ENCODE assay signal across 8 cellular contexts in the genomic region with DNA sequence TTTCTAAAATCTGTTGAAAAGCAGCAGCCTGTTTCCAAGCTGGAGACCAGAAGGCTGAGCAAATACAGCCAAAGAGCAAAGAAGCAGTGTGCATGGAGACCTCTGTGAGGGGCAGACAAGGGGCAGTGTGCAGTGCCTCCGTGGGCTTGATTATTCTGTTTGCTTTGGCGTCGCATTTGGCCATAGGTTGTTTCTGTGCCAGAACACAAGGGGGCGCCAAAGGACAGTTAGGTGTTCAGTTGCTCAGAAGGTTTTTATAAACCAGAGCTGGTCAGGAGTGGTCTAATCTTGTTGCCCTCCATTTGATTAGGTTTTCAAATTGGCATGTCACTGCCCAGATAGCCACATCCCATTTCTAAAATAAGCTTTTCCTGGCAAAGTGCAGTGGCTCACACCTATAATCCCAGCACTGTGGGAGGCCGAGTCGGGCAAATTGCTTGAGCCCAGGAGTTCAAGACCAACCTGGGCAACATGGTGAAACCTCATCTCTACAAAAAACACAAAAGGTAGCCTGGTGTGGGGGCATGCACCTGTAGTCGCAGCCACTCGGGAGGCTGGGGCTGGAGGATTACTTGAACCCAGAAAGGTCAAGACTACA. TPM values are rescaled to one million over a fixed set of nuclear protein-coding genes. Genes with fewer than 3 reads are reported as not detected.
A peak's percentile ranks its signal among the peaks of the same experiment; 100 is the strongest.
DNase-seq lines count a peak whose midpoint lies in the region; FAIRE-seq and TF ChIP-seq lines count a peak whose summit lies in the region.

No MANE protein-coding gene starts in this region.

- FAIRE-seq in urothelium cell line (lab: Jason Lieb, UNC) = no peak

- no peak overlapping the region for H3K27ac ChIP-seq in Karpas-422 (ENCODE audit: low read length)

- H3K9me3 Mint-ChIP-seq in activated naive CD4-positive, alpha-beta T cell treated with anti-CD3 and anti-CD28 coated beads, Interleukin-2, amount 10 ng/mL, durations not matched to agents 7 days and 5 days = no peaks in the 10 kb centered on the region
- H3K9me3 Mint-ChIP-seq in glutamatergic neuron (ENCODE audit: unreplicated experiment) (peaks cover 3% of the 10 kb centered on the region), progenitor cell of endocrine pancreas (ENCODE audit: low read depth) (no peaks in the 10 kb centered on the region)

- H4K20me1 ChIP-seq in Karpas-422 (ENCODE audit: insufficient read depth, low read depth, low read length) = no peaks in the 10 kb centered on the region

- no peaks in the 10 kb centered on the region for H3K27me3 Mint-ChIP-seq in activated naive CD4-positive, alpha-beta T cell treated with anti-CD3 and anti-CD28 coated beads, Interleukin-2, amount 10 ng/mL, durations not matched to agents 7 days and 5 days
- no peaks in the 10 kb centered on the region for H3K27me3 Mint-ChIP-seq in glutamatergic neuron (ENCODE audit: unreplicated experiment)
- H3K27me3 Mint-ChIP-seq in progenitor cell of endocrine pancreas = no peaks in the 10 kb centered on the region

- no peaks in the 10 kb centered on the region for H3K36me3 ChIP-seq in Karpas-422 (ENCODE audit: insufficient read depth, low read length)

- peak; percentile 24 for DNase-seq in NCI-H2107 treated with DMSO at 0.1 percent for 48 hours (lab: John Stamatoyannopoulos, UW; ENCODE audit: unreplicated experiment)
- DNase-seq in NCI-H2107 (lab: John Stamatoyannopoulos, UW) = no peak
- DNase-seq in Karpas-422 = peak; percentile 86
- peak; percentile 70 for DNase-seq in SK-N-DZ (ENCODE audit: low spot score)
- DNase-seq in activated naive CD4-positive, alpha-beta T cell treated with anti-CD3 and anti-CD28 coated beads, Interleukin-2, amount 10 ng/mL, durations not matched to agents 7 days and 5 days = peak; percentile 82
- peak; percentile 88 for DNase-seq in glutamatergic neuron
- peak; percentile 74 for DNase-seq in progenitor cell of endocrine pancreas (ENCODE audit: low spot score, unreplicated experiment)
- DNase-seq in urothelium cell line (ENCODE audit: low spot score) = peak; percentile 63

- H3K27ac Mint-ChIP-seq in activated naive CD4-positive, alpha-beta T cell treated with anti-CD3 and anti-CD28 coated beads, Interleukin-2, amount 10 ng/mL, durations not matched to agents 7 days and 5 days = no peak overlapping the region
- H3K27ac Mint-ChIP-seq in glutamatergic neuron (ENCODE audit: unreplicated experiment) (no peak overlapping the region), progenitor cell of endocrine pancreas (no peak overlapping the region)

- H3K4me3 Mint-ChIP-seq in activated naive CD4-positive, alpha-beta T cell treated with anti-CD3 and anti-CD28 coated beads, Interleukin-2, amount 10 ng/mL, durations not matched to agents 7 days and 5 days = no peak overlapping the region
- H3K4me3 Mint-ChIP-seq in glutamatergic neuron (ENCODE audit: unreplicated experiment) = no peak overlapping the region
- no peak overlapping the region for H3K4me3 Mint-ChIP-seq in progenitor cell of endocrine pancreas (ENCODE audit: low read depth)

- no peak overlapping the region for H3K4me3 ChIP-seq in Karpas-422 (ENCODE audit: low read length)

- no peaks in the 10 kb centered on the region for H3K4me1 ChIP-seq in Karpas-422 (ENCODE audit: low read length)

- H3K79me2 ChIP-seq in Karpas-422 (ENCODE audit: low read length) = no peaks in the 10 kb centered on the region

- TF ChIP-seq CTCF in glutamatergic neuron (IDR thresholded peaks at IDR 0.05; ENCODE audit: partially characterized antibody, unreplicated experiment) (peak; percentile 87), progenitor cell of endocrine pancreas (IDR thresholded peaks at IDR 0.05; ENCODE audit: unreplicated experiment) (peak; percentile 92)

- no peaks in the 10 kb centered on the region for H3K27me3 ChIP-seq in Karpas-422 (ENCODE audit: low read length)

- no peaks in the 10 kb centered on the region for H3K4me1 Mint-ChIP-seq in activated naive CD4-positive, alpha-beta T cell treated with anti-CD3 and anti-CD28 coated beads, Interleukin-2, amount 10 ng/mL, durations not matched to agents 7 days and 5 days
- H3K4me1 Mint-ChIP-seq in glutamatergic neuron (ENCODE audit: low read depth, unreplicated experiment) (no peaks in the 10 kb centered on the region), progenitor cell of endocrine pancreas (ENCODE audit: low read depth) (no peaks in the 10 kb centered on the region)

- H2AFZ ChIP-seq in Karpas-422 (ENCODE audit: low read length) = no peak overlapping the region

- no peaks in the 10 kb centered on the region for H3K9me2 ChIP-seq in Karpas-422 (replicated peaks; ENCODE audit: insufficient read depth, low read length)

- no peaks in the 10 kb centered on the region for H3K9me3 ChIP-seq in Karpas-422 (ENCODE audit: low read length)

- CTCF ChIA-PET in activated naive CD4-positive, alpha-beta T cell treated with anti-CD3 and anti-CD28 coated beads, Interleukin-2, amount 10 ng/mL, durations not matched to agents 7 days and 5 days (lab: Charles Lee) = interaction anchor here (0.7 to 2.8 kb wide), 23 partner anchors 8 to 799 kb away, joined by 3 to 30 read pairs (median 6); a partner anchor contains a TSS

- H3K36me3 Mint-ChIP-seq in activated naive CD4-positive, alpha-beta T cell treated with anti-CD3 and anti-CD28 coated beads, Interleukin-2, amount 10 ng/mL, durations not matched to agents 7 days and 5 days = peaks cover 1% of the 10 kb centered on the region
- H3K36me3 Mint-ChIP-seq in glutamatergic neuron (ENCODE audit: unreplicated experiment) (no peaks in the 10 kb centered on the region), progenitor cell of endocrine pancreas (ENCODE audit: insufficient read depth) (peaks cover 2% of the 10 kb centered on the region)

- H3K9ac ChIP-seq in Karpas-422 (ENCODE audit: low read length) = no peak overlapping the region

- H3K4me2 ChIP-seq in Karpas-422 (ENCODE audit: low read depth, low read length, poor library complexity, severe bottlenecking) = no peak overlapping the region

RNA-seq across cellular contexts. Expression of a gene that starts 10.6 kb away (rescaled TPM):
- total RNA-seq in Karpas-422 (2014; rRNA removed; shearing (Covaris generic); ENCODE audit: low replicate concordance) = 1.0 and 1.7 TPM in 2 replicates
- polyA plus RNA-seq in SK-N-DZ (2014; cell fraction: cytosol; rRNA removed) = 0.52 and 1.0 TPM in 2 replicates
- polyA plus RNA-seq in SK-N-DZ (2014; cell fraction: nucleus; rRNA removed) = 5.0 and 11.8 TPM in 2 replicates
- 2.1 TPM for total RNA-seq in glutamatergic neuron (ENCODE audit: unreplicated experiment)
- total RNA-seq in progenitor cell of endocrine pancreas = 4.4 and 5.6 TPM in 2 replicates

RNA-seq across cellular contexts. Expression of a gene that starts 50.8 kb away (rescaled TPM):
- 39.7 and 51.5 TPM in 2 replicates for total RNA-seq in Karpas-422 (2014; rRNA removed; shearing (Covaris generic); ENCODE audit: low replicate concordance)
- 41.5 and 45.3 TPM in 2 replicates for polyA plus RNA-seq in SK-N-DZ (2014; cell fraction: cytosol; rRNA removed)
- polyA plus RNA-seq in SK-N-DZ (2014; cell fraction: nucleus; rRNA removed) = 31.1 and 42.1 TPM in 2 replicates
- total RNA-seq in glutamatergic neuron (ENCODE audit: unreplicated experiment) (20.6 TPM), progenitor cell of endocrine pancreas (29.0 and 30.0 TPM in 2 replicates)

RNA-seq across cellular contexts. Expression of a gene that starts 50.9 kb away (rescaled TPM):
- 4.7 and 7.8 TPM in 2 replicates for total RNA-seq in Karpas-422 (2014; rRNA removed; shearing (Covaris generic); ENCODE audit: low replicate concordance)
- polyA plus RNA-seq in SK-N-DZ (2014; cell fraction: cytosol; rRNA removed) = 9.9 and 14.2 TPM in 2 replicates
- 4.1 and 10.5 TPM in 2 replicates for polyA plus RNA-seq in SK-N-DZ (2014; cell fraction: nucleus; rRNA removed)
- 7.9 TPM for total RNA-seq in glutamatergic neuron (ENCODE audit: unreplicated experiment)
- total RNA-seq in progenitor cell of endocrine pancreas = 8.4 and 9.2 TPM in 2 replicates
